ENCODE assay signal across 1 cellular context in the genomic region with DNA sequence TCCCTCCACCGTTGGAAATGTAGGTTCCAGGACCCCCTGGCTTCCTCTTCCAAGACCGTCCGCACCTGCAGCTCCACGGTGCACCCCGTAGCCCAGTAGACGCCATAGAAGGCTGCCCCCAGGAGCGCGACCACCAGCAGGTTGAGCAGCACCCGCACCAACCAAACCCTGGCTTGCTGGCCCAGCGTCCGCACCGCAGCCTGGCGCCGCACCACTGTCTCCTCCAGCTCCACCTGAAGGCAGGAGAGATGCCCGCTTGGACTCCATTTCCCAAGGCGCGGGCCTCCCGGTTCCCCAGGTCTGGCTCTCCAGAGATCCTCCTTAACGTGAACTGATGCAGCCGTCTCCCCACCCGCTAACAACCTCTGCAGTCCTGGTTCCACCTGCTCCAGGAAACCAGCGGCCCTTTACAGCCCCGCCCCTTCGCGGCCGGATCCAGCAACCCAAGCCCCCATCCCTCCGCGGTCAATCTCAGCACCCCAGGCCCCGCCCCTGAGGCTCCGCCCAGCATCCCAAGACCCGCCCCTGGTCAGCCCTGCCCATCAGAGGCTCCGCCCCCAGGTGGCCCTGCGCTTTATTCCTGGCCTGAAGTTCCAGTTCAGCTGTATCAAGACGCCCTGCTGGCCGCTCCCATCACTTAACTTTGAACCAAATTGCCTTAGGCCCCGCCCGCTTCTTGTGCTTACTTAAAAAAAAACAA.
TF ChIP-seq lines count a peak whose summit lies in the region.

No MANE protein-coding gene starts in this region.

TF ChIP-seq in IMR-90, 13 proteins besides CTCF, POLR2A, EP300 and RAD21:
- TF ChIP-seq MAFK (IDR thresholded peaks at IDR 0.05; ENCODE audit: low read depth, low read length) = no peak
- TF ChIP-seq FOS (IDR thresholded peaks at IDR 0.05; ENCODE audit: low read depth, low read length) = no peak
- no peak for TF ChIP-seq RFX5 (IDR thresholded peaks at IDR 0.05; ENCODE audit: low read depth, low read length)
- no peak for TF ChIP-seq USF2 (IDR thresholded peaks at IDR 0.05; ENCODE audit: low read depth, low read length)
- no peak for TF ChIP-seq NFE2L2 (IDR thresholded peaks at IDR 0.05; ENCODE audit: low read depth, low read length)
- no peak for TF ChIP-seq SMC3 (IDR thresholded peaks at IDR 0.05; ENCODE audit: low read depth, low read length)
- TF ChIP-seq MXI1 (IDR thresholded peaks at IDR 0.05; ENCODE audit: borderline replicate concordance, low read depth, low read length) = no peak
- TF ChIP-seq ELK1 (IDR thresholded peaks at IDR 0.05; ENCODE audit: borderline replicate concordance, low read depth, low read length) = no peak
- no peak for TF ChIP-seq RCOR1 (IDR thresholded peaks at IDR 0.05; ENCODE audit: insufficient replicate concordance, low read length)
- TF ChIP-seq BHLHE40 (IDR thresholded peaks at IDR 0.05; ENCODE audit: low read depth, low read length) = no peak
- TF ChIP-seq CEBPB (IDR thresholded peaks at IDR 0.05; ENCODE audit: low read depth, low read length) = no peak
- TF ChIP-seq CHD1 (IDR thresholded peaks at IDR 0.05; ENCODE audit: low read depth, low read length) = no peak
- TF ChIP-seq MAZ (IDR thresholded peaks at IDR 0.05; ENCODE audit: borderline replicate concordance, low read depth, low read length) = no peak
